In the genomic region with DNA sequence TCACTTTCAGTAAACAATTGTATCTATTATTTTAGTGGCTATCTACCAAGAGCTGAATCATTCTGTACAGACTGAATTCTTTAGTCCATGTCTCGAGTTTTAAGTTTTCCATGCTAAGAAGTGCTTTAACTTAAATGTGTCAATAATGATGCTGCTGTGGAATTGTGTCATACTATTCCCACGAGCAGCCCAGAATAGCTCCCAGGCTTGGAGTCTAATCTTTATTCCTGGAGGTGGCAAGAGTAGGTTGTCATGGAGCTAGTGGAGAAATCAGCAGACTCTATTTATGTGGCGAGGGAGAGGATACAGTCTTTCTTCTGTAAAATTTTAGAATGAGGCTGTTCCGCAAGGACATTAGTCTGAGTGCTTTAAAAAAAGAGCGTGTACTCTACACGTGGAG, we compare ENCODE assay signal across 20 cellular contexts.
"Had no signal": no experiment of that assay in that cellular context is flagged by ENCODE, and none has a peak within 500 bp of the region (broad histone marks: within the 10 kb centered on the region; RNA-seq: fewer than 3 reads in every experiment).

No MANE protein-coding gene starts in this region.

- DNase-seq: activated CD4-positive, alpha-beta memory T cell treated with anti-CD3 and anti-CD28 coated beads for 36 hours; activated CD4-positive, alpha-beta T cell treated with anti-CD3 and anti-CD28 coated beads for 36 hours; activated CD8-positive, alpha-beta memory T cell treated with anti-CD3 and anti-CD28 coated beads, Interleukin-2, amount 10 ng/mL, durations not matched to agents 7 days and 5 days; activated naive CD4-positive, alpha-beta T cell treated with anti-CD3 and anti-CD28 coated beads for 36 hours; activated naive CD8-positive, alpha-beta T cell treated with anti-CD3 and anti-CD28 coated beads, Interleukin-2, amount 50 U/mL, for 24 hours; activated T-cell treated with anti-CD3 and anti-CD28 coated beads, Interleukin-2, amount 50 U/mL, for 1 hour; effector CD8-positive, alpha-beta T cell; foreskin melanocyte; heart left ventricle; mammary epithelial cell; naive thymus-derived CD8-positive, alpha-beta T cell; psoas muscle; sigmoid colon; stimulated activated CD4-positive, alpha-beta T cell treated with anti-CD3 and anti-CD28 coated beads, Interleukin-2, amount 100 ng/mL, for 48 hours; T-helper 17 cell; thyroid gland had no signal

- H3K27ac Mint-ChIP-seq: activated CD4-positive, alpha-beta memory T cell treated with anti-CD3 and anti-CD28 coated beads for 36 hours; activated CD4-positive, alpha-beta T cell treated with anti-CD3 and anti-CD28 coated beads for 36 hours; activated CD8-positive, alpha-beta memory T cell treated with anti-CD3 and anti-CD28 coated beads, Interleukin-2, amount 10 ng/mL, durations not matched to agents 7 days and 5 days; activated naive CD4-positive, alpha-beta T cell treated with anti-CD3 and anti-CD28 coated beads for 36 hours; activated naive CD8-positive, alpha-beta T cell treated with anti-CD3 and anti-CD28 coated beads, Interleukin-2, amount 50 U/mL, for 24 hours; activated T-helper 2 cell treated with anti-CD3 and anti-CD28 coated beads, Interferon-gamma antibody, Interleukin-2, Interleukin-4, amounts not matched to agents 10 μg/mL and 5 μg/mL and 100 μg/mL, durations not matched to agents 14 hours and 24 hours and 36 hours; naive thymus-derived CD8-positive, alpha-beta T cell; stimulated activated memory B cell treated with anti-CD40 and anti-IgM and Interleukin-4, amounts not matched to agents 10 μg/mL and 1 μg/mL and 100 μg/mL, for 72 hours; T-helper 17 cell had no signal

- H3K4me1 ChIP-seq: heart left ventricle, psoas muscle, thyroid gland had no signal

- H3K36me3 Mint-ChIP-seq: activated CD4-positive, alpha-beta memory T cell treated with anti-CD3 and anti-CD28 coated beads for 36 hours; activated CD8-positive, alpha-beta memory T cell treated with anti-CD3 and anti-CD28 coated beads, Interleukin-2, amount 10 ng/mL, durations not matched to agents 7 days and 5 days; stimulated activated memory B cell treated with anti-CD40 and anti-IgM and Interleukin-4, amounts not matched to agents 10 μg/mL and 1 μg/mL and 100 μg/mL, for 72 hours had no signal

- H3K36me3 ChIP-seq: ascending aorta, heart left ventricle, sigmoid colon, thyroid gland had no signal

- H3K4me1 Mint-ChIP-seq: activated CD4-positive, alpha-beta T cell treated with anti-CD3 and anti-CD28 coated beads for 36 hours; activated CD8-positive, alpha-beta memory T cell treated with anti-CD3 and anti-CD28 coated beads, Interleukin-2, amount 10 ng/mL, durations not matched to agents 7 days and 5 days; activated naive CD8-positive, alpha-beta T cell treated with anti-CD3 and anti-CD28 coated beads, Interleukin-2, amount 50 U/mL, for 24 hours; naive thymus-derived CD8-positive, alpha-beta T cell; stimulated activated memory B cell treated with anti-CD40 and anti-IgM and Interleukin-4, amounts not matched to agents 10 μg/mL and 1 μg/mL and 100 μg/mL, for 72 hours; T-helper 17 cell had no signal

- H3K27me3 ChIP-seq: ascending aorta, heart left ventricle, sigmoid colon, thyroid gland had no signal

- H3K27ac ChIP-seq: ascending aorta, heart left ventricle, psoas muscle, sigmoid colon, thyroid gland had no signal

- H3K27me3 Mint-ChIP-seq: activated CD4-positive, alpha-beta memory T cell treated with anti-CD3 and anti-CD28 coated beads for 36 hours; activated CD4-positive, alpha-beta T cell treated with anti-CD3 and anti-CD28 coated beads for 36 hours; activated CD8-positive, alpha-beta memory T cell treated with anti-CD3 and anti-CD28 coated beads, Interleukin-2, amount 10 ng/mL, durations not matched to agents 7 days and 5 days; activated naive CD8-positive, alpha-beta T cell treated with anti-CD3 and anti-CD28 coated beads, Interleukin-2, amount 50 U/mL, for 24 hours; naive thymus-derived CD8-positive, alpha-beta T cell; stimulated activated memory B cell treated with anti-CD40 and anti-IgM and Interleukin-4, amounts not matched to agents 10 μg/mL and 1 μg/mL and 100 μg/mL, for 72 hours; T-helper 17 cell had no signal

- H3K9me3 ChIP-seq: ascending aorta, heart left ventricle, psoas muscle, sigmoid colon, thyroid gland had no signal

- H3K4me3 ChIP-seq: ascending aorta, coronary artery, heart left ventricle, psoas muscle, sigmoid colon, thyroid gland had no signal

- H3K4me3 Mint-ChIP-seq: activated CD4-positive, alpha-beta memory T cell treated with anti-CD3 and anti-CD28 coated beads for 36 hours; activated CD4-positive, alpha-beta T cell treated with anti-CD3 and anti-CD28 coated beads for 36 hours; activated CD8-positive, alpha-beta memory T cell treated with anti-CD3 and anti-CD28 coated beads, Interleukin-2, amount 10 ng/mL, durations not matched to agents 7 days and 5 days; activated naive CD4-positive, alpha-beta T cell treated with anti-CD3 and anti-CD28 coated beads for 36 hours; activated naive CD8-positive, alpha-beta T cell treated with anti-CD3 and anti-CD28 coated beads, Interleukin-2, amount 50 U/mL, for 24 hours; naive thymus-derived CD8-positive, alpha-beta T cell; stimulated activated memory B cell treated with anti-CD40 and anti-IgM and Interleukin-4, amounts not matched to agents 10 μg/mL and 1 μg/mL and 100 μg/mL, for 72 hours; T-helper 17 cell had no signal

- ATAC-seq: activated CD4-positive, alpha-beta T cell treated with anti-CD3 and anti-CD28 coated beads for 36 hours; activated CD8-positive, alpha-beta memory T cell treated with anti-CD3 and anti-CD28 coated beads, Interleukin-2, amount 10 ng/mL, durations not matched to agents 7 days and 5 days; activated naive CD8-positive, alpha-beta T cell treated with anti-CD3 and anti-CD28 coated beads, Interleukin-2, amount 50 U/mL, for 24 hours; naive thymus-derived CD8-positive, alpha-beta T cell; psoas muscle; stimulated activated memory B cell treated with anti-CD40 and anti-IgM and Interleukin-4, amounts not matched to agents 10 μg/mL and 1 μg/mL and 100 μg/mL, for 72 hours; T-helper 17 cell had no signal
